In genomic region chr19:38502410-38503143, GRCh38 we compare ENCODE assay signal across 26 cellular contexts.
"Had no signal": no experiment of that assay in that cellular context is flagged by ENCODE, and none has a peak within 500 bp of the region (broad histone marks: within the 10 kb centered on the region; RNA-seq: fewer than 3 reads in every experiment).

No MANE protein-coding gene starts in this region.

- DNase-seq: activated CD4-positive, alpha-beta T cell treated with anti-CD3 and anti-CD28 coated beads for 36 hours; activated CD4-positive, alpha-beta T cell treated with anti-CD3 and anti-CD28 coated beads, Interleukin-2, amount 50 U/mL, for 4 hours; activated CD8-positive, alpha-beta memory T cell treated with anti-CD3 and anti-CD28 coated beads, Interleukin-2, amount 50 U/mL, for 48 hours; activated effector memory CD4-positive, alpha-beta T cell treated with Interleukin-2 at 50 U/mL for 16 hours; activated naive CD4-positive, alpha-beta T cell treated with anti-CD3 and anti-CD28 coated beads for 36 hours; activated naive CD8-positive, alpha-beta T cell treated with anti-CD3 and anti-CD28 coated beads, Interleukin-2, amount 10 ng/mL, durations not matched to agents 7 days and 5 days; activated T-cell treated with anti-CD3 and anti-CD28 coated beads, Interleukin-2, amount 50 U/mL, for 48 hours; amniotic stem cell; cerebellar nuclear complex; hippocampal formation; left ventricle myocardium inferior; naive thymus-derived CD8-positive, alpha-beta T cell; retina; stimulated activated CD4-positive, alpha-beta T cell treated with anti-CD3 and anti-CD28 coated beads, Interleukin-4, amount 100 ng/mL, for 1 hour; stimulated activated naive CD4-positive, alpha-beta T cell had no signal

- H3K36me3 Mint-ChIP-seq: activated naive CD8-positive, alpha-beta T cell treated with anti-CD3 and anti-CD28 coated beads, Interleukin-2, amount 10 ng/mL, durations not matched to agents 7 days and 5 days; mesothelial cell of epicardium; naive thymus-derived CD8-positive, alpha-beta T cell; neural progenitor cell; type B pancreatic cell had no signal

- H3K36me3 ChIP-seq: esophagus muscularis mucosa, left ventricle myocardium inferior, neural progenitor cell, thoracic aorta, vagina had no signal

- H3K4me1 Mint-ChIP-seq: activated naive CD8-positive, alpha-beta T cell treated with anti-CD3 and anti-CD28 coated beads, Interleukin-2, amount 10 ng/mL, durations not matched to agents 7 days and 5 days; mesothelial cell of epicardium had no signal

- H3K27me3 Mint-ChIP-seq: activated CD4-positive, alpha-beta T cell treated with anti-CD3 and anti-CD28 coated beads for 36 hours had no signal

- H3K27me3 ChIP-seq: neural progenitor cell, vagina had no signal

- ATAC-seq: activated CD4-positive, alpha-beta T cell treated with anti-CD3 and anti-CD28 coated beads for 36 hours; naive thymus-derived CD8-positive, alpha-beta T cell; WTC11 had no signal

- H3K4me1 ChIP-seq: left ventricle myocardium inferior, neural progenitor cell, vagina had no signal

- H3K4me2 ChIP-seq: neural progenitor cell had no signal

- H3K27ac ChIP-seq: coronary artery, esophagus muscularis mucosa, left ventricle myocardium inferior, neural progenitor cell, thoracic aorta, vagina had no signal

- H3K4me3 ChIP-seq: coronary artery, esophagus muscularis mucosa, left ventricle myocardium inferior, neural progenitor cell, thoracic aorta, vagina had no signal

- H3K9me3 Mint-ChIP-seq: activated naive CD4-positive, alpha-beta T cell treated with anti-CD3 and anti-CD28 coated beads for 36 hours; activated naive CD8-positive, alpha-beta T cell treated with anti-CD3 and anti-CD28 coated beads, Interleukin-2, amount 10 ng/mL, durations not matched to agents 7 days and 5 days; mesothelial cell of epicardium; type B pancreatic cell; WTC11 had no signal

- H3K9ac ChIP-seq: neural progenitor cell had no signal

- H2AFZ ChIP-seq: neural progenitor cell had no signal

- H3K9me3 ChIP-seq: esophagus muscularis mucosa, left ventricle myocardium inferior, thoracic aorta, vagina had no signal

- FAIRE-seq: bronchial epithelial cell, frontal cortex had no signal

- H3K27ac Mint-ChIP-seq: activated CD4-positive, alpha-beta T cell treated with anti-CD3 and anti-CD28 coated beads for 36 hours; activated naive CD4-positive, alpha-beta T cell treated with anti-CD3 and anti-CD28 coated beads for 36 hours; activated naive CD8-positive, alpha-beta T cell treated with anti-CD3 and anti-CD28 coated beads, Interleukin-2, amount 10 ng/mL, durations not matched to agents 7 days and 5 days; mesothelial cell of epicardium; neural progenitor cell; progenitor cell of endocrine pancreas; type B pancreatic cell; WTC11 had no signal

- H3K4me3 Mint-ChIP-seq: activated CD4-positive, alpha-beta T cell treated with anti-CD3 and anti-CD28 coated beads for 36 hours; activated naive CD4-positive, alpha-beta T cell treated with anti-CD3 and anti-CD28 coated beads for 36 hours; activated naive CD8-positive, alpha-beta T cell treated with anti-CD3 and anti-CD28 coated beads, Interleukin-2, amount 10 ng/mL, durations not matched to agents 7 days and 5 days; mesothelial cell of epicardium; naive thymus-derived CD8-positive, alpha-beta T cell; neural progenitor cell; type B pancreatic cell; WTC11 had no signal
